Comparison of ENCODE assay signal across 8 cellular contexts in the genomic region with DNA sequence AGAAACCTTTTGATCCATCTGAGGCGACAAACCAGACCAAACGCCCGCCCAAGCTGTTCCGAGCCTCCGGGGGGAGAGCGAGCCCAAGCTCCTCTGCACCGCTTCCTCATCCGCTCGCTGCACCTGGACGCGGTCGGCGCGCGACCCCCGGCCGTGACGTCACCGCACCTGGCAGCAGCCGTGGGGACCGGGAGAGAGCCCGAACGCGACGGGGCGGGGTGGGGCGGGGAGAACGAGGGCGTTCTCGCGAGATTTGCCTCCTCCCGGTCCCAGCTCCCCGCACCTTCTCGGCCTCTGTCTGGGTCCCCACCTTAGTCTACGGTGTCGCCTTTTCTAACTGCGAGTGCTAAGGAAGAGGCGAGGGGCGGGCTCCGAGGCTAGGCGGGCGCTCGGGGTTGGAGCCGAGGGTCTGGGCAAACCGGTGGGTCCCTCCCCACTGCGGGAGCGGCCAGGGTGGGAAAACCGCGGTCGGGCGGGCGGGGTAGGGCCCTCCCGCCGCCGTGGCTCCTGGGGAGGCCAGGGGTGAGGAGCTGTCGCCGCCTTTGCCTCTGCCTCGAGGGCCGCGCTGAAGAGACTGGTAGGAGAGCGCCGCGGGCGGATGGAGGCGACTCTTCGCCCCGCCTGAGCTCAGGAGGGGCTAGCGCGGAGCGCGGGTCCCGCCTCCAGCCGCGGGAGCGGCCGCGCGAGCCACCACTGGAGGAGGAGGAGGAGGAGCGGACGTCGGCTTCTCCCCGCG. TPM values are rescaled to one million over a fixed set of nuclear protein-coding genes. Genes with fewer than 3 reads are reported as not detected.
A peak's percentile ranks its signal among the peaks of the same experiment; 100 is the strongest.
DNase-seq lines count a peak whose midpoint lies in the region; ATAC-seq and TF ChIP-seq lines count a peak whose summit lies in the region.

A gene with protein sequence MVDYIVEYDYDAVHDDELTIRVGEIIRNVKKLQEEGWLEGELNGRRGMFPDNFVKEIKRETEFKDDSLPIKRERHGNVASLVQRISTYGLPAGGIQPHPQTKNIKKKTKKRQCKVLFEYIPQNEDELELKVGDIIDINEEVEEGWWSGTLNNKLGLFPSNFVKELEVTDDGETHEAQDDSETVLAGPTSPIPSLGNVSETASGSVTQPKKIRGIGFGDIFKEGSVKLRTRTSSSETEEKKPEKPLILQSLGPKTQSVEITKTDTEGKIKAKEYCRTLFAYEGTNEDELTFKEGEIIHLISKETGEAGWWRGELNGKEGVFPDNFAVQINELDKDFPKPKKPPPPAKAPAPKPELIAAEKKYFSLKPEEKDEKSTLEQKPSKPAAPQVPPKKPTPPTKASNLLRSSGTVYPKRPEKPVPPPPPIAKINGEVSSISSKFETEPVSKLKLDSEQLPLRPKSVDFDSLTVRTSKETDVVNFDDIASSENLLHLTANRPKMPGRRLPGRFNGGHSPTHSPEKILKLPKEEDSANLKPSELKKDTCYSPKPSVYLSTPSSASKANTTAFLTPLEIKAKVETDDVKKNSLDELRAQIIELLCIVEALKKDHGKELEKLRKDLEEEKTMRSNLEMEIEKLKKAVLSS (plus strand): TSS at position 293 of the 736 bp plus-strand sequence. CDS start 456 bp downstream, outside the sequence.

- peaks cover 46% of the 10 kb centered on the region for H3K4me1 Mint-ChIP-seq in CD8-positive, alpha-beta T cell (ENCODE audit: low read depth)
- peaks cover 32% of the 10 kb centered on the region for H3K4me1 Mint-ChIP-seq in activated CD4-positive, alpha-beta memory T cell treated with anti-CD3 and anti-CD28 coated beads, Interleukin-2, amount 10 ng/mL, durations not matched to agents 7 days and 5 days

- no peaks in the 10 kb centered on the region for H3K36me3 ChIP-seq in CD8-positive, alpha-beta T cell (ENCODE audit: insufficient read depth, low read length)
- no peaks in the 10 kb centered on the region for H3K36me3 ChIP-seq in right lobe of liver

- H3K27ac Mint-ChIP-seq in CD8-positive, alpha-beta T cell, result peak within 1 kb of the TSS; percentile 96
- H3K27ac Mint-ChIP-seq in activated CD4-positive, alpha-beta memory T cell treated with anti-CD3 and anti-CD28 coated beads, Interleukin-2, amount 10 ng/mL, durations not matched to agents 7 days and 5 days, result peak within 1 kb of the TSS; percentile 97

- peak; percentile 69 for TF ChIP-seq POLR2A in right lobe of liver (IDR thresholded peaks at IDR 0.05)

- H3K27me3 Mint-ChIP-seq in CD8-positive, alpha-beta T cell (ENCODE audit: low read depth), result no peaks in the 10 kb centered on the region
- H3K27me3 Mint-ChIP-seq in activated CD4-positive, alpha-beta memory T cell treated with anti-CD3 and anti-CD28 coated beads, Interleukin-2, amount 10 ng/mL, durations not matched to agents 7 days and 5 days, result peaks cover 6% of the 10 kb centered on the region

- no peak for TF ChIP-seq CTCF in CD8-positive, alpha-beta T cell (IDR thresholded peaks at IDR 0.05)
- TF ChIP-seq CTCF in dorsolateral prefrontal cortex (IDR thresholded peaks at IDR 0.05 in 54 of 56, conservative IDR thresholded peaks at IDR 0.05 in 2 of 56; ENCODE audit: low read depth in 1 of 56, partially characterized antibody in 56 of 56) (peak in 26 of 56 donors; percentile 4 to 41 (median 24)), right lobe of liver (IDR thresholded peaks at IDR 0.05) (peak in 2 of 4 donors; percentile 4 to 18)

- CTCF ChIA-PET in CD8-positive, alpha-beta T cell (lab: Charles Lee), result interaction anchor here (1.1 to 3.3 kb wide), 4 partner anchors 10 to 68 kb away, joined by 3 to 12 read pairs (median 4); no protein-coding TSS in a partner anchor
- CTCF ChIA-PET in activated CD4-positive, alpha-beta memory T cell treated with anti-CD3 and anti-CD28 coated beads, Interleukin-2, amount 10 ng/mL, durations not matched to agents 7 days and 5 days (lab: Charles Lee), result interaction anchor here (0.8 to 1.5 kb wide), 8 partner anchors 10 to 154 kb away, joined by 3 to 4 read pairs (median 4); no protein-coding TSS in a partner anchor

- peak; percentile 86 to 96 (median 88) for DNase-seq in CD8-positive, alpha-beta T cell
- peak; percentile 97 for DNase-seq in NCI-H82 (lab: John Stamatoyannopoulos, UW)
- DNase-seq in activated CD4-positive, alpha-beta memory T cell treated with anti-CD3 and anti-CD28 coated beads, Interleukin-2, amount 10 ng/mL, durations not matched to agents 7 days and 5 days, result peak; percentile 89
- peak; percentile 58 to 88 (median 79) for DNase-seq in dorsolateral prefrontal cortex
- peak; percentile 90 to 91 (median 91) for DNase-seq in right lobe of liver
- DNase-seq in stimulated activated CD4-positive, alpha-beta T cell treated with anti-CD3 and anti-CD28 coated beads, Interleukin-4, amount 100 ng/mL, for 48 hours (ENCODE audit: low read depth in 2 of 2), result peak; percentile 75 to 78

- POLR2A ChIA-PET in CD8-positive, alpha-beta T cell (lab: Charles Lee), result interaction anchor here (0.7 to 2.8 kb wide), 17 partner anchors 10 to 122 kb away, joined by 3 to 22 read pairs (median 4); no protein-coding TSS in a partner anchor
- POLR2A ChIA-PET in activated CD4-positive, alpha-beta memory T cell treated with anti-CD3 and anti-CD28 coated beads, Interleukin-2, amount 10 ng/mL, durations not matched to agents 7 days and 5 days (lab: Charles Lee), result interaction anchor here (0.8 to 3.8 kb wide), 9 partner anchors 10 to 303 kb away, joined by 3 to 50 read pairs (median 4); no protein-coding TSS in a partner anchor

- H3K4me3 Mint-ChIP-seq in CD8-positive, alpha-beta T cell, result peak within 1 kb of the TSS; percentile 97
- peak within 1 kb of the TSS; percentile 99 for H3K4me3 Mint-ChIP-seq in activated CD4-positive, alpha-beta memory T cell treated with anti-CD3 and anti-CD28 coated beads, Interleukin-2, amount 10 ng/mL, durations not matched to agents 7 days and 5 days

- peaks cover 9% of the 10 kb centered on the region for H3K36me3 Mint-ChIP-seq in CD8-positive, alpha-beta T cell
- H3K36me3 Mint-ChIP-seq in activated CD4-positive, alpha-beta memory T cell treated with anti-CD3 and anti-CD28 coated beads, Interleukin-2, amount 10 ng/mL, durations not matched to agents 7 days and 5 days (ENCODE audit: low read depth), result peaks cover 6% of the 10 kb centered on the region

- intact Hi-C loops in CD8-positive, alpha-beta T cell (cut with DNase I, micrococcal nuclease), result loop anchor here (1.0 to 10.0 kb wide), 9 partner anchors 40 to 1986 kb away; a partner anchor contains a TSS
- intact Hi-C loops in dorsolateral prefrontal cortex (cut with DNase I) (loop anchor here in 1 of 2 donors (5.0 kb wide), 1 partner anchor 65 kb away; no protein-coding TSS in a partner anchor), right lobe of liver (cut with DNase I) (no loop called here)

- ATAC-seq in CD8-positive, alpha-beta T cell, result peak; percentile 82
- peak; percentile 77 for ATAC-seq in GM19452 (IDR thresholded peaks at IDR 0.05; ENCODE audit: unreplicated experiment)
- ATAC-seq in HG03575 (IDR thresholded peaks at IDR 0.05; ENCODE audit: extremely low read depth, insufficient number of reproducible peaks, low FRiP score, unreplicated experiment), result peak; percentile 32
- ATAC-seq in right lobe of liver, result peak; percentile 87 to 95 (median 90)

- no peaks in the 10 kb centered on the region for H3K9me3 ChIP-seq in CD8-positive, alpha-beta T cell (ENCODE audit: low read length)
- no peaks in the 10 kb centered on the region for H3K9me3 ChIP-seq in right lobe of liver

- under 1% methylated on average over 29 of the region's 83 CpGs for WGBS in right lobe of liver (ENCODE audit: insufficient coverage, low coverage, low lambda C conversion rate, missing lambda C conversion rate)

- peak within 1 kb of the TSS; percentile 68 for H3K4me3 ChIP-seq in CD8-positive, alpha-beta T cell (ENCODE audit: low read depth, low read length)
- H3K4me3 ChIP-seq in dorsolateral prefrontal cortex, result peak within 1 kb of the TSS; percentile 44 to 99 (median 89)
- H3K4me3 ChIP-seq in right lobe of liver, result peak within 1 kb of the TSS; percentile 68 to 88 (median 86)

- H3K27me3 ChIP-seq in CD8-positive, alpha-beta T cell (ENCODE audit: insufficient read depth, low read length), result no peaks in the 10 kb centered on the region
- H3K27me3 ChIP-seq in dorsolateral prefrontal cortex (no peaks in the 10 kb centered on the region), right lobe of liver (no peaks in the 10 kb centered on the region)

- no peaks in the 10 kb centered on the region for H3K9me3 Mint-ChIP-seq in CD8-positive, alpha-beta T cell
- no peaks in the 10 kb centered on the region for H3K9me3 Mint-ChIP-seq in activated CD4-positive, alpha-beta memory T cell treated with anti-CD3 and anti-CD28 coated beads, Interleukin-2, amount 10 ng/mL, durations not matched to agents 7 days and 5 days

- H3K27ac ChIP-seq in CD8-positive, alpha-beta T cell (ENCODE audit: low read depth, low read length), result peak within 1 kb of the TSS; percentile 94
- peak within 1 kb of the TSS; percentile 58 to 98 (median 93) for H3K27ac ChIP-seq in dorsolateral prefrontal cortex
- peak within 1 kb of the TSS; percentile 84 to 96 (median 96) for H3K27ac ChIP-seq in right lobe of liver

- H3K4me1 ChIP-seq in CD8-positive, alpha-beta T cell (ENCODE audit: insufficient read depth, low read length), result peaks cover 24% of the 10 kb centered on the region
- H3K4me1 ChIP-seq in right lobe of liver, result peaks cover 0 to 23% (median 5%) of the 10 kb centered on the region in 4 donors

RNA-seq across cellular contexts. Expression of the gene that starts here (rescaled TPM):
- 10 to 100 TPM; 43.0 to 51.1 TPM for total RNA-seq in CD8-positive, alpha-beta T cell
- 10 to 100 TPM; 26.3 to 27.1 TPM for total RNA-seq in activated CD4-positive, alpha-beta memory T cell treated with anti-CD3 and anti-CD28 coated beads, Interleukin-2, amount 10 ng/mL, durations not matched to agents 7 days and 5 days
- total RNA-seq in dorsolateral prefrontal cortex (10 to 100 TPM in 98 of 120 experiments, 1 to 10 TPM in 22; 7.5 to 21.7 (median 12.5) TPM), right lobe of liver (10 to 100 TPM; 12.0 to 24.8 (median 15.1) TPM)

Comparison
In these comparisons a context has a peak if more than half of its experiments do, and no peak if none do; other contexts are left out.
1. Peak in every context shown above with its lines: DNase-seq, ATAC-seq, H3K4me3 ChIP-seq and H3K27ac ChIP-seq.
2. ATAC-seq: peak in every context shown above with its lines; median percentile 90 in right lobe of liver; 82 in CD8-positive, alpha-beta T cell; 77 in GM19452; 32 in HG03575.
3. intact Hi-C loops: an anchor here in CD8-positive, alpha-beta T cell (1.0 to 10.0 kb wide); none called in right lobe of liver.